In genomic region chr5:15852949-15853348, GRCh38 we compare ENCODE assay signal across 23 cellular contexts.
A peak's percentile ranks its signal among the peaks of the same experiment; 100 is the strongest.
DNase-seq lines count a peak whose midpoint lies in the region; ATAC-seq and TF ChIP-seq lines count a peak whose summit lies in the region.
"Had no signal": no experiment of that assay in that cellular context is flagged by ENCODE, and none has a peak within 500 bp of the region (broad histone marks: within the 10 kb centered on the region; RNA-seq: fewer than 3 reads in every experiment).

No MANE protein-coding gene starts in this region.

- H3K27me3 ChIP-seq in heart left ventricle (no peaks in the 10 kb centered on the region), right lobe of liver (no peaks in the 10 kb centered on the region), sigmoid colon (no peaks in the 10 kb centered on the region)
- H3K27me3 ChIP-seq: BE2C; BLaER1 treated with 17β-estradiol and CSF1 and Interleukin-3, amounts not matched to agents 10 nM and 100 nM had no signal

- no peak overlapping the region for H3K27ac Mint-ChIP-seq in stimulated activated memory B cell treated with anti-CD40 and anti-IgM and Interleukin-4, amounts not matched to agents 10 μg/mL and 1 μg/mL and 100 μg/mL, for 72 hours
- H3K27ac Mint-ChIP-seq: CD14-positive monocyte; CD4-positive, alpha-beta T cell; CD8-positive, alpha-beta memory T cell had no signal

- ATAC-seq in Right ventricle myocardium superior (ENCODE audit: poor library complexity), result peak; percentile 31
- no peak for ATAC-seq in heart left ventricle
- peak; percentile 17 for ATAC-seq in left ventricle myocardium superior
- peak in 3 of 4 donors; percentile 74 to 93 (median 83) for ATAC-seq in right lobe of liver
- ATAC-seq in stimulated activated memory B cell treated with anti-CD40 and anti-IgM and Interleukin-4, amounts not matched to agents 10 μg/mL and 1 μg/mL and 100 μg/mL, for 72 hours, result no peak
- ATAC-seq: A549, GM12878 had no signal

- H3K4me1 Mint-ChIP-seq in stimulated activated memory B cell treated with anti-CD40 and anti-IgM and Interleukin-4, amounts not matched to agents 10 μg/mL and 1 μg/mL and 100 μg/mL, for 72 hours, result no peaks in the 10 kb centered on the region
- H3K4me1 Mint-ChIP-seq: CD14-positive monocyte; CD8-positive, alpha-beta memory T cell had no signal

- peaks cover 0 to 63% (median 44%) of the 10 kb centered on the region in 12 donors for H3K4me1 ChIP-seq in heart left ventricle
- peaks cover 0 to 6% (median 0%) of the 10 kb centered on the region in 4 donors for H3K4me1 ChIP-seq in right lobe of liver
- peaks cover 0 to 5% (median 0%) of the 10 kb centered on the region in 4 donors for H3K4me1 ChIP-seq in sigmoid colon
- H3K4me1 ChIP-seq: A549; BLaER1 treated with 17β-estradiol and CSF1 and Interleukin-3, amounts not matched to agents 10 nM and 100 nM had no signal

- H3K4me3 Mint-ChIP-seq in stimulated activated memory B cell treated with anti-CD40 and anti-IgM and Interleukin-4, amounts not matched to agents 10 μg/mL and 1 μg/mL and 100 μg/mL, for 72 hours, result no peak overlapping the region
- H3K4me3 Mint-ChIP-seq: CD14-positive monocyte; CD4-positive, alpha-beta T cell; CD8-positive, alpha-beta memory T cell had no signal

- DNase-seq in Right ventricle myocardium superior (peak; percentile 39), heart left ventricle (no peak), left ventricle myocardium superior (no peak), right lobe of liver (no peak), sigmoid colon (no peak)
- DNase-seq: 8988T; ACHN; AML-193; BE2C; CD4-positive, alpha-beta T cell; CD8-positive, alpha-beta memory T cell; DMS 273 treated with DMSO at 0.1 percent for 48 hours; DMS79; EL; GDM1; H7; HCEC 1CT had no signal

- TF ChIP-seq POLR2A in heart left ventricle (IDR thresholded peaks at IDR 0.05) (no peak), right lobe of liver (IDR thresholded peaks at IDR 0.05) (no peak), sigmoid colon (IDR thresholded peaks at IDR 0.05) (no peak)

- H3K9me3 ChIP-seq in heart left ventricle, result peaks cover 0 to 9% (median 0%) of the 10 kb centered on the region in 12 donors
- H3K9me3 ChIP-seq in right lobe of liver, result no peaks in the 10 kb centered on the region
- peaks cover 0 to 2% (median 0%) of the 10 kb centered on the region in 4 donors for H3K9me3 ChIP-seq in sigmoid colon
- H3K9me3 ChIP-seq: A549, BE2C had no signal

- H3K9me3 Mint-ChIP-seq in stimulated activated memory B cell treated with anti-CD40 and anti-IgM and Interleukin-4, amounts not matched to agents 10 μg/mL and 1 μg/mL and 100 μg/mL, for 72 hours, result peaks cover 8% of the 10 kb centered on the region

- TF ChIP-seq CTCF in heart left ventricle (IDR thresholded peaks at IDR 0.05) (no peak), right lobe of liver (IDR thresholded peaks at IDR 0.05) (no peak), sigmoid colon (IDR thresholded peaks at IDR 0.05) (no peak)

- WGBS in heart left ventricle, 4 donors, result 99 to 100% (median 100%) methylated on average over 1 of the region's 1 CpG
- 50% methylated on average over 1 of the region's 1 CpG for WGBS in right lobe of liver (ENCODE audit: insufficient coverage, low coverage, low lambda C conversion rate, missing lambda C conversion rate)
- 90 to 94% methylated on average over 1 of the region's 1 CpG for WGBS in sigmoid colon, 2 donors

- no peaks in the 10 kb centered on the region for H3K36me3 Mint-ChIP-seq in stimulated activated memory B cell treated with anti-CD40 and anti-IgM and Interleukin-4, amounts not matched to agents 10 μg/mL and 1 μg/mL and 100 μg/mL, for 72 hours
- H3K36me3 Mint-ChIP-seq: CD14-positive monocyte; CD8-positive, alpha-beta memory T cell had no signal

- H3K36me3 ChIP-seq in heart left ventricle (no peaks in the 10 kb centered on the region), right lobe of liver (no peaks in the 10 kb centered on the region), sigmoid colon (no peaks in the 10 kb centered on the region)
- H3K36me3 ChIP-seq: BE2C; BLaER1 treated with 17β-estradiol and CSF1 and Interleukin-3, amounts not matched to agents 10 nM and 100 nM had no signal

- no peak overlapping the region for H3K4me3 ChIP-seq in heart left ventricle
- no peak overlapping the region for H3K4me3 ChIP-seq in right lobe of liver
- no peak overlapping the region for H3K4me3 ChIP-seq in sigmoid colon
- H3K4me3 ChIP-seq: A549; BLaER1 treated with 17β-estradiol and CSF1 and Interleukin-3, amounts not matched to agents 10 nM and 100 nM; GM12878; GM23248 had no signal

- intact Hi-C loops in Right ventricle myocardium superior (cut with DNase I), result no loop called here
- intact Hi-C loops in heart left ventricle (cut with DNase I), result loop anchor here in 1 of 10 donors (10.0 kb wide), 1 partner anchor 52 kb away; no protein-coding TSS in a partner anchor
- intact Hi-C loops in left ventricle myocardium superior (cut with micrococcal nuclease), result no loop called here
- intact Hi-C loops in right lobe of liver (cut with DNase I), result no loop called here
- intact Hi-C loops in sigmoid colon (cut with DNase I), result no loop called here

- peak overlapping the region in 1 of 12 donors; percentile 27 for H3K27ac ChIP-seq in heart left ventricle
- H3K27ac ChIP-seq in right lobe of liver, result no peak overlapping the region
- H3K27ac ChIP-seq in sigmoid colon, result no peak overlapping the region
- H3K27ac ChIP-seq: A549; BLaER1 treated with 17β-estradiol and CSF1 and Interleukin-3, amounts not matched to agents 10 nM and 100 nM; GM23248 had no signal

- no peaks in the 10 kb centered on the region for H3K27me3 Mint-ChIP-seq in stimulated activated memory B cell treated with anti-CD40 and anti-IgM and Interleukin-4, amounts not matched to agents 10 μg/mL and 1 μg/mL and 100 μg/mL, for 72 hours
- H3K27me3 Mint-ChIP-seq: CD4-positive, alpha-beta T cell; CD8-positive, alpha-beta memory T cell had no signal

- TF ChIP-seq EP300 in sigmoid colon (IDR thresholded peaks at IDR 0.05), result no peak

Comparison
In these comparisons a context has a peak if more than half of its experiments do, and no peak if none do; other contexts are left out.
1. ATAC-seq: peak in Right ventricle myocardium superior (single experiment), left ventricle myocardium superior (single experiment) and right lobe of liver (3 of 4); none in heart left ventricle (0 of 4) and stimulated activated memory B cell treated with anti-CD40 and anti-IgM and Interleukin-4, amounts not matched to agents 10 μg/mL and 1 μg/mL and 100 μg/mL, for 72 hours (single experiment).